9 cellular contexts compared by ENCODE assay signal in the genomic region with DNA sequence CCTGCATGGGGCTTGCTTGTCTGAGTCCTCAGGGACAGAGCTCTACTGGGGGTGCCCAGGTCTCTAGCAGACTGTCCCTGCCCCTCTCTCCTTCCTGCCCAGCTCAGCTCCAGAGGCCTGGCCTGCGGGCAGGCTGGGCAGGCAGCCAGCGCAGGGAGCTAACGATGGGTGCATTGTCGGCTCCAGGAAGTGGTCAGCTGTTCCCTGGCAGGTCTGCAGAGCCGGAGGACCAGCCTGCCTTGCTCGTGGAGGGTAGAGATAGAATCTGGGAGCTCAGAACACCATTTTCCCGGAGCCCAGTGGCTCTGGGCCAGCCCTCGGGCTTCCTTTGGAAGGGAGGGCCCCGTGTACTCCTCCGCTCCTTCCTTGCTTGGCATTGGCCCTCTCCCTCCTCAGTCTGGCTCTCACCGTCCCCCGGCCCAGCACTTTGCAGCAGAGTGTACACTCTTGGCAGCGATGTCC.
DNase-seq lines count a peak whose midpoint lies in the region; ATAC-seq, FAIRE-seq and TF ChIP-seq lines count a peak whose summit lies in the region.
"Had no signal": no experiment of that assay in that cellular context is flagged by ENCODE, and none has a peak within 500 bp of the region (broad histone marks: within the 10 kb centered on the region; RNA-seq: fewer than 3 reads in every experiment).

No MANE protein-coding gene starts in this region.

- peak; percentile 74 for DNase-seq in AG08396 (ENCODE audit: low spot score)
- peak; percentile 69 for DNase-seq in NCI-H69 (lab: John Stamatoyannopoulos, UW)
- no peak for DNase-seq in H1 (ENCODE audit: low read depth in 1 of 2, low spot score in 2 of 2)
- peak; percentile 77 for DNase-seq in mucosa of gallbladder (ENCODE audit: low spot score)
- DNase-seq in small intestine = no peak
- DNase-seq in NCI-H526 treated with DMSO at 0.1 percent for 48 hours (lab: John Stamatoyannopoulos, UW) = no peak
- DNase-seq in activated T-cell treated with anti-CD3 and anti-CD28 coated beads, Interleukin-2, amount 50 U/mL, for 4 hours = no peak
- DNase-seq: DND-41 had no signal

- H4K91ac ChIP-seq in H1 (replicated peaks; ENCODE audit: insufficient read length, low read length) = no peak overlapping the region

- H3K27ac ChIP-seq in H1 (ENCODE audit: low read depth, low read length) = no peak overlapping the region
- H3K27ac ChIP-seq in small intestine (ENCODE audit: low read depth in 1 of 2, low read length in 1 of 2) = peak overlapping the region in 1 of 2 donors; percentile 47

- H3K23ac ChIP-seq in H1 (ENCODE audit: insufficient read length) = no peak overlapping the region

- TF ChIP-seq POLR2A in H1 (IDR thresholded peaks at IDR 0.05; ENCODE audit: control extremely low read depth in 1 of 2, low read depth in 2 of 2, low read length in 2 of 2) = no peak

- no peaks in the 10 kb centered on the region for H3K9me3 ChIP-seq in H1 (ENCODE audit: insufficient read depth in 2 of 2, low read depth in 1 of 2, low read length in 1 of 2)
- no peaks in the 10 kb centered on the region for H3K9me3 ChIP-seq in small intestine (ENCODE audit: control insufficient read depth, low read depth)

- H2BK15ac ChIP-seq in H1 (ENCODE audit: low read length) = no peak overlapping the region

- H3K18ac ChIP-seq in H1 (ENCODE audit: extremely low read depth, low read length) = no peak overlapping the region; the same call in 1 of the 2 replicates

- no peak overlapping the region for H3K4me2 ChIP-seq in H1 (ENCODE audit: insufficient read depth in 1 of 2, low read depth in 2 of 2, low read length in 2 of 2)

- no peaks in the 10 kb centered on the region for H3K9me3 Mint-ChIP-seq in activated T-cell treated with anti-CD3 and anti-CD28 coated beads, Interleukin-2, amount 50 U/mL, for 4 hours

- WGBS in H1 (ENCODE audit: extremely low coverage in 1 of 2, insufficient coverage in 1 of 2, insufficient read length in 1 of 2, insufficient replicate concordance in 2 of 2, low coverage in 1 of 2, low lambda C conversion rate in 2 of 2, missing lambda C conversion rate in 1 of 2), 2 experiments = 89% methylated on average over 12 of the region's 13 CpGs; no CpG with 5 or more reads in 1 of the 2 experiments
- 45 to 65% (median 60%) methylated on average over 13 of the region's 13 CpGs for WGBS in small intestine, 3 donors

- POLR2A ChIA-PET in H1 (lab: Charles Lee; ENCODE audit: partially characterized antibody) = no interaction called here

- H3K4me3 Mint-ChIP-seq in activated T-cell treated with anti-CD3 and anti-CD28 coated beads, Interleukin-2, amount 50 U/mL, for 4 hours = no peak overlapping the region

- no peak overlapping the region for H3K14ac ChIP-seq in H1 (ENCODE audit: insufficient read length)

- H3K56ac ChIP-seq in H1 (replicated peaks; ENCODE audit: insufficient read length, low read depth, low read length) = no peak overlapping the region

- ATAC-seq in GM19463 (IDR thresholded peaks at IDR 0.05; ENCODE audit: unreplicated experiment) = no peak
- no peak for ATAC-seq in activated T-cell treated with anti-CD3 and anti-CD28 coated beads, Interleukin-2, amount 50 U/mL, for 4 hours

- peak overlapping the region; percentile 41; the same call in 1 of the 2 replicates for H4K8ac ChIP-seq in H1 (ENCODE audit: extremely low read depth, insufficient read depth, low read length)

- FAIRE-seq in H1 (lab: Jason Lieb, UNC) (no peak), small intestine (lab: Jason Lieb, UNC) (no peak)

- H2AFZ ChIP-seq in H1 (ENCODE audit: low read length) = no peak overlapping the region

- H3K36me3 Mint-ChIP-seq in activated T-cell treated with anti-CD3 and anti-CD28 coated beads, Interleukin-2, amount 50 U/mL, for 4 hours (ENCODE audit: insufficient read depth) = no peaks in the 10 kb centered on the region

- no peaks in the 10 kb centered on the region for H4K20me1 ChIP-seq in H1 (replicated peaks in 1 of 2; ENCODE audit: control insufficient read depth in 1 of 2, insufficient read depth in 2 of 2, low read length in 2 of 2)

- H2AK5ac ChIP-seq in H1 (ENCODE audit: low read depth, low read length) = no peak overlapping the region

- H3K4me1 Mint-ChIP-seq in activated T-cell treated with anti-CD3 and anti-CD28 coated beads, Interleukin-2, amount 50 U/mL, for 4 hours (ENCODE audit: low read depth) = peaks cover 3% of the 10 kb centered on the region

- no peak for TF ChIP-seq EP300 in H1 (IDR thresholded peaks at IDR 0.05; ENCODE audit: borderline replicate concordance in 1 of 2, low read depth in 2 of 2, low read length in 2 of 2)

- no peaks in the 10 kb centered on the region for H3K23me2 ChIP-seq in H1 (ENCODE audit: low read depth, low read length)

- no peaks in the 10 kb centered on the region for H3K4me1 ChIP-seq in H1 (replicated peaks in 1 of 4; ENCODE audit: control insufficient read depth in 3 of 4, insufficient read depth in 4 of 4, low read length in 3 of 4)
- H3K4me1 ChIP-seq in small intestine (ENCODE audit: control insufficient read depth in 2 of 2, insufficient read depth in 1 of 2, low read depth in 1 of 2, low read length in 1 of 2) = peaks cover 0 to 4% of the 10 kb centered on the region in 2 donors

- no peak overlapping the region for H2BK120ac ChIP-seq in H1 (replicated peaks; ENCODE audit: low read depth, low read length)

- H2BK20ac ChIP-seq in H1 (ENCODE audit: low read length) = no peak overlapping the region

- H3K9ac ChIP-seq in H1 (replicated peaks in 1 of 4; ENCODE audit: extremely low read depth in 1 of 4, low read depth in 3 of 4, low read length in 3 of 4) = no peak overlapping the region

- H3K79me1 ChIP-seq in H1 (ENCODE audit: low read depth, low read length) = no peaks in the 10 kb centered on the region

- H2BK12ac ChIP-seq in H1 (ENCODE audit: low read depth, low read length) = no peak overlapping the region

- TF ChIP-seq RAD21 in H1 (IDR thresholded peaks at IDR 0.05 in 1 of 2, conservative IDR thresholded peaks at IDR 0.05 in 1 of 2; ENCODE audit: low read depth in 2 of 2, low read length in 2 of 2) = no peak

- H2BK5ac ChIP-seq in H1 (ENCODE audit: low read depth, low read length) = no peak overlapping the region

- H3K36me3 ChIP-seq in H1 (ENCODE audit: control insufficient read depth in 2 of 4, insufficient read depth in 4 of 4, low read length in 3 of 4) (no peaks in the 10 kb centered on the region), small intestine (ENCODE audit: control insufficient read depth in 2 of 2, insufficient read depth in 2 of 2, low read length in 2 of 2) (no peaks in the 10 kb centered on the region)

- H3K4ac ChIP-seq in H1 (replicated peaks; ENCODE audit: insufficient read length, low read depth, low read length) = no peak overlapping the region

- CTCF ChIA-PET in H1 (lab: Charles Lee; ENCODE audit: partially characterized antibody) = interaction anchor here (0.5 to 2.2 kb wide), 8 partner anchors 8 to 271 kb away, joined by 3 to 5 read pairs (median 4); no protein-coding TSS in a partner anchor

- H3K27me3 ChIP-seq in H1 (replicated peaks in 1 of 4; ENCODE audit: control insufficient read depth in 3 of 4, extremely low read depth in 1 of 4, insufficient read depth in 3 of 4, low read length in 3 of 4) = no peaks in the 10 kb centered on the region
- no peaks in the 10 kb centered on the region for H3K27me3 ChIP-seq in small intestine (ENCODE audit: control insufficient read depth in 2 of 2, insufficient read depth in 2 of 2, low read length in 2 of 2)

- no peaks in the 10 kb centered on the region for H3K27me3 Mint-ChIP-seq in activated T-cell treated with anti-CD3 and anti-CD28 coated beads, Interleukin-2, amount 50 U/mL, for 4 hours (ENCODE audit: low read depth)

- no peak for TF ChIP-seq CTCF in H1 (IDR thresholded peaks at IDR 0.05; ENCODE audit: control extremely low read depth in 1 of 3, insufficient read depth in 1 of 3, low read depth in 1 of 3, low read length in 3 of 3)

- H3K79me2 ChIP-seq in H1 (ENCODE audit: control insufficient read depth in 1 of 2, insufficient read depth in 2 of 2, low read length in 2 of 2) = no peaks in the 10 kb centered on the region

- H4K5ac ChIP-seq in H1 (ENCODE audit: insufficient read length, low read depth, low read length) = no peak overlapping the region

- H3K4me3 ChIP-seq in H1 (ENCODE audit: extremely low read depth in 1 of 4, insufficient read depth in 2 of 4, low read depth in 3 of 4, low read length in 4 of 4) (no peak overlapping the region), small intestine (ENCODE audit: low read depth in 1 of 2, low read length in 2 of 2) (no peak overlapping the region)

TF ChIP-seq in H1, 55 proteins besides CTCF, POLR2A, EP300 and RAD21:
- TF ChIP-seq HDAC2 (IDR thresholded peaks at IDR 0.05; ENCODE audit: borderline replicate concordance in 1 of 2, low read depth in 2 of 2, low read length in 2 of 2) = no peak
- TF ChIP-seq PHF8 (conservative IDR thresholded peaks at IDR 0.05; ENCODE audit: low read depth, low read length) = no peak
- no peak for TF ChIP-seq RNF2 (IDR thresholded peaks at IDR 0.05; ENCODE audit: borderline replicate concordance, low read depth, low read length, missing control alignments, poor library complexity, severe bottlenecking)
- TF ChIP-seq CHD2 (IDR thresholded peaks at IDR 0.05; ENCODE audit: low read length) = no peak
- TF ChIP-seq TEAD4 (IDR thresholded peaks at IDR 0.05; ENCODE audit: low read depth, low read length) = no peak
- no peak for TF ChIP-seq CEBPB (IDR thresholded peaks at IDR 0.05; ENCODE audit: low read depth, low read length)
- no peak for TF ChIP-seq ASH2L (IDR thresholded peaks at IDR 0.05; ENCODE audit: low read length)
- TF ChIP-seq, protein P1, sequence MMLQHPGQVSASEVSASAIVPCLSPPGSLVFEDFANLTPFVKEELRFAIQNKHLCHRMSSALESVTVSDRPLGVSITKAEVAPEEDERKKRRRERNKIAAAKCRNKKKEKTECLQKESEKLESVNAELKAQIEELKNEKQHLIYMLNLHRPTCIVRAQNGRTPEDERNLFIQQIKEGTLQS (IDR thresholded peaks at IDR 0.05; ENCODE audit: insufficient read depth, low read depth, low read length) = no peak
- TF ChIP-seq TCF12 (IDR thresholded peaks at IDR 0.05; ENCODE audit: low read depth, low read length) = no peak
TF ChIP-seq in H1: peak in this region for 0.

Comparison
In these comparisons a context has a peak if more than half of its experiments do, and no peak if none do; other contexts are left out.
1. DNase-seq: peak in AG08396 (single experiment), NCI-H69 (single experiment) and mucosa of gallbladder (single experiment); none in H1 (0 of 2), small intestine (single experiment), NCI-H526 treated with DMSO at 0.1 percent for 48 hours (single experiment) and activated T-cell treated with anti-CD3 and anti-CD28 coated beads, Interleukin-2, amount 50 U/mL, for 4 hours (single experiment).